ENCODE assay signal across 21 cellular contexts in genomic region chr6:142429195-142429594, GRCh38.
A peak's percentile ranks its signal among the peaks of the same experiment; 100 is the strongest.
DNase-seq lines count a peak whose midpoint lies in the region; ATAC-seq, FAIRE-seq and TF ChIP-seq lines count a peak whose summit lies in the region.
"Had no signal": no experiment of that assay in that cellular context is flagged by ENCODE, and none has a peak within 500 bp of the region (broad histone marks: within the 10 kb centered on the region; RNA-seq: fewer than 3 reads in every experiment).

No MANE protein-coding gene starts in this region.

- no peak overlapping the region for H3K4me3 ChIP-seq in HepG2 (replicated peaks in 1 of 3; ENCODE audit: insufficient read depth in 1 of 3, low read depth in 2 of 3, low read length in 3 of 3)
- H3K4me3 ChIP-seq in right lobe of liver = no peak overlapping the region
- no peak overlapping the region for H3K4me3 ChIP-seq in MG63
- H3K4me3 ChIP-seq: HAP-1, SJSA1 had no signal

- peaks cover 18 to 78% of the 10 kb centered on the region in 2 experiments for H3K36me3 ChIP-seq in HepG2 (replicated peaks in 1 of 2; ENCODE audit: control insufficient read depth in 1 of 2, insufficient read depth in 2 of 2, low read length in 2 of 2)
- peaks cover 0 to 3% (median 0%) of the 10 kb centered on the region in 4 donors for H3K36me3 ChIP-seq in right lobe of liver
- no peaks in the 10 kb centered on the region for H3K36me3 ChIP-seq in MG63
- H3K36me3 ChIP-seq: HAP-1, SJSA1 had no signal

- no peak for DNase-seq in HepG2 (ENCODE audit: low spot score)
- DNase-seq in right lobe of liver = no peak
- DNase-seq in MG63 = peak; percentile 48
- DNase-seq in dermis blood vessel endothelial cell = peak; percentile 56
- no peak for DNase-seq in activated T-helper 1 cell treated with anti-CD3 and anti-CD28 coated beads, Interleukin-12 subunit alpha, Interleukin-12 subunit beta, Interleukin-2, Interleukin-4 antibody, amounts not matched to agents 30 ng/mL and 10 ng/mL and 1 ng/mL, durations not matched to agents 14 hours and 24 hours and 36 hours (ENCODE audit: low spot score)
- no peak for DNase-seq in NOMO-1 (lab: John Stamatoyannopoulos, UW; ENCODE audit: unreplicated experiment in 2 of 2)
- no peak for DNase-seq in GM12892 (ENCODE audit: insufficient read length)
- DNase-seq: DMS79 treated with DMSO at 0.1 percent for 48 hours, IMR-90, NCI-H1092 treated with DMSO at 0.1 percent for 48 hours, NCI-H1930, NCI-H2171, NCI-H446, NCI-H526 treated with DMSO at 0.1 percent for 48 hours, SW 1271, T-helper 2 cell had no signal

- no peaks in the 10 kb centered on the region; the same call in 1 of the 2 replicates for H4K20me1 ChIP-seq in HepG2 (ENCODE audit: insufficient read depth, low read length)

- H3K9ac ChIP-seq in HepG2 (ENCODE audit: insufficient read depth, low read depth, low read length) = no peak overlapping the region

- H3K4me2 ChIP-seq in HepG2 (ENCODE audit: low read depth, low read length) = no peak overlapping the region

- no peak for FAIRE-seq in HepG2 (lab: Jason Lieb, UNC)
- FAIRE-seq in GM12892 (lab: Jason Lieb, UNC) = no peak
- FAIRE-seq: G401.6, GM19239 had no signal

- H3K79me2 ChIP-seq in HepG2 (ENCODE audit: insufficient read depth, low read length) = no peaks in the 10 kb centered on the region

- H3K9me3 ChIP-seq in HepG2 (ENCODE audit: low read length) (no peaks in the 10 kb centered on the region; the same call in 1 of the 2 replicates), right lobe of liver (no peaks in the 10 kb centered on the region), MG63 (peaks cover 7% of the 10 kb centered on the region; the same call in 1 of the 2 replicates)

- in situ Hi-C loops in HepG2 (cut with HindIII; ENCODE audit: extremely low pct_ligation_motif_present, low pct_unique_long_range_greater_than_20kb) = no loop called here

- no peaks in the 10 kb centered on the region for H3K4me1 Mint-ChIP-seq in activated T-helper 1 cell treated with anti-CD3 and anti-CD28 coated beads, Interleukin-12 subunit alpha, Interleukin-12 subunit beta, Interleukin-2, Interleukin-4 antibody, amounts not matched to agents 30 ng/mL and 10 ng/mL and 1 ng/mL, durations not matched to agents 14 hours and 24 hours and 36 hours (ENCODE audit: low read depth)
- H3K4me1 Mint-ChIP-seq: CD14-positive monocyte had no signal

- no peak for TF ChIP-seq POLR2A in HepG2 (IDR thresholded peaks at IDR 0.05; ENCODE audit: insufficient read depth in 1 of 2, low read depth in 2 of 2, low read length in 2 of 2)
- no peak for TF ChIP-seq POLR2A in right lobe of liver (IDR thresholded peaks at IDR 0.05)
- no peak for TF ChIP-seq POLR2A in GM12892 (IDR thresholded peaks at IDR 0.05; ENCODE audit: low read depth, low read length)

- TF ChIP-seq RAD21 in HepG2 (CRISPR knock-in tag; IDR thresholded peaks at IDR 0.05) = no peak

- intact Hi-C loops in HepG2 (cut with micrococcal nuclease; ENCODE audit: unreplicated experiment) = no loop called here
- intact Hi-C loops in right lobe of liver (cut with DNase I) = no loop called here
- intact Hi-C loops in activated T-helper 1 cell treated with anti-CD3 and anti-CD28 coated beads, Interleukin-12 subunit alpha, Interleukin-12 subunit beta, Interleukin-2, Interleukin-4 antibody, amounts not matched to agents 30 ng/mL and 10 ng/mL and 1 ng/mL, durations not matched to agents 14 hours and 24 hours and 36 hours (cut with micrococcal nuclease) = no loop called here

- TF ChIP-seq EP300 in HepG2 (IDR thresholded peaks at IDR 0.05; ENCODE audit: low read depth in 2 of 2, low read length in 2 of 2) = no peak
- TF ChIP-seq EP300 in HepG2 (CRISPR knock-in tag; IDR thresholded peaks at IDR 0.05; ENCODE audit: borderline replicate concordance) = no peak

- peaks cover 13% of the 10 kb centered on the region for H3K9me3 Mint-ChIP-seq in activated T-helper 1 cell treated with anti-CD3 and anti-CD28 coated beads, Interleukin-12 subunit alpha, Interleukin-12 subunit beta, Interleukin-2, Interleukin-4 antibody, amounts not matched to agents 30 ng/mL and 10 ng/mL and 1 ng/mL, durations not matched to agents 14 hours and 24 hours and 36 hours

- no peaks in the 10 kb centered on the region for H3K4me1 ChIP-seq in HepG2 (ENCODE audit: insufficient read depth, low read length)
- H3K4me1 ChIP-seq in right lobe of liver = peaks cover 0 to 6% (median 0%) of the 10 kb centered on the region in 4 donors
- H3K4me1 ChIP-seq: HAP-1, SJSA1 had no signal

- no peaks in the 10 kb centered on the region for H3K36me3 Mint-ChIP-seq in activated T-helper 1 cell treated with anti-CD3 and anti-CD28 coated beads, Interleukin-12 subunit alpha, Interleukin-12 subunit beta, Interleukin-2, Interleukin-4 antibody, amounts not matched to agents 30 ng/mL and 10 ng/mL and 1 ng/mL, durations not matched to agents 14 hours and 24 hours and 36 hours (ENCODE audit: low read depth)
- H3K36me3 Mint-ChIP-seq: CD14-positive monocyte had no signal

- no peaks in the 10 kb centered on the region for H3K27me3 Mint-ChIP-seq in activated T-helper 1 cell treated with anti-CD3 and anti-CD28 coated beads, Interleukin-12 subunit alpha, Interleukin-12 subunit beta, Interleukin-2, Interleukin-4 antibody, amounts not matched to agents 30 ng/mL and 10 ng/mL and 1 ng/mL, durations not matched to agents 14 hours and 24 hours and 36 hours (ENCODE audit: insufficient read depth)

- BruUV-seq in HepG2 (replicated peaks; lab: Mats Ljungman, UMichigan) = no TSS peak

- H3K27ac ChIP-seq in HepG2 (ENCODE audit: extremely low read length, insufficient read depth, low read length) (no peak overlapping the region), right lobe of liver (no peak overlapping the region)
- H3K27ac ChIP-seq: SJSA1 had no signal

- no peak overlapping the region for H3K27ac Mint-ChIP-seq in activated T-helper 1 cell treated with anti-CD3 and anti-CD28 coated beads, Interleukin-12 subunit alpha, Interleukin-12 subunit beta, Interleukin-2, Interleukin-4 antibody, amounts not matched to agents 30 ng/mL and 10 ng/mL and 1 ng/mL, durations not matched to agents 14 hours and 24 hours and 36 hours
- H3K27ac Mint-ChIP-seq: CD14-positive monocyte had no signal

- POLR2A ChIA-PET in HepG2 (lab: Yijun Ruan, JAX) = no interaction called here

- H2AFZ ChIP-seq in HepG2 (ENCODE audit: low read length) = no peak overlapping the region

- CTCF ChIA-PET in HepG2 (lab: Yijun Ruan, JAX; ENCODE audit: low intra/inter-chr PET ratio, low total read pairs) = no interaction called here

- H3K4me3 Mint-ChIP-seq in activated T-helper 1 cell treated with anti-CD3 and anti-CD28 coated beads, Interleukin-12 subunit alpha, Interleukin-12 subunit beta, Interleukin-2, Interleukin-4 antibody, amounts not matched to agents 30 ng/mL and 10 ng/mL and 1 ng/mL, durations not matched to agents 14 hours and 24 hours and 36 hours = no peak overlapping the region
- H3K4me3 Mint-ChIP-seq: CD14-positive monocyte had no signal

- no peaks in the 10 kb centered on the region for H3K27me3 ChIP-seq in HepG2 (ENCODE audit: control insufficient read depth in 1 of 2, insufficient read depth in 2 of 2, low read length in 2 of 2)
- no peaks in the 10 kb centered on the region for H3K27me3 ChIP-seq in right lobe of liver
- no peaks in the 10 kb centered on the region for H3K27me3 ChIP-seq in MG63
- H3K27me3 ChIP-seq: SJSA1 had no signal

- ATAC-seq in HepG2 (no peak), right lobe of liver (no peak)

- no peak for TF ChIP-seq CTCF in HepG2 (CRISPR knock-in tag; IDR thresholded peaks at IDR 0.05)
- no peak for TF ChIP-seq CTCF in right lobe of liver (IDR thresholded peaks at IDR 0.05)

TF ChIP-seq in HepG2, 621 proteins besides CTCF, POLR2A, EP300 and RAD21:
- TF ChIP-seq ZNF619 (CRISPR knock-in tag; IDR thresholded peaks at IDR 0.05) (no peak), HNF4G (IDR thresholded peaks at IDR 0.05; ENCODE audit: borderline replicate concordance, low read depth, low read length) (no peak), HNF4G (CRISPR knock-in tag; IDR thresholded peaks at IDR 0.05; ENCODE audit: borderline replicate concordance, low read depth) (no peak), TRIM22 (IDR thresholded peaks at IDR 0.05) (no peak), RBM22 (optimal IDR thresholded peaks at IDR 0.05; ENCODE audit: low read length) (peak; percentile 97), MTF1 (CRISPR knock-in tag; IDR thresholded peaks at IDR 0.05) (no peak), RBFOX2 (IDR thresholded peaks at IDR 0.05; ENCODE audit: low read depth, low read length) (no peak)

Comparison
In these comparisons a context has a peak if more than half of its experiments do, and no peak if none do; other contexts are left out.
1. DNase-seq: peak in MG63 (single experiment) and dermis blood vessel endothelial cell (single experiment); none in HepG2 (single experiment), right lobe of liver (0 of 3), activated T-helper 1 cell treated with anti-CD3 and anti-CD28 coated beads, Interleukin-12 subunit alpha, Interleukin-12 subunit beta, Interleukin-2, Interleukin-4 antibody, amounts not matched to agents 30 ng/mL and 10 ng/mL and 1 ng/mL, durations not matched to agents 14 hours and 24 hours and 36 hours (single experiment), NOMO-1 (0 of 2) and GM12892 (single experiment).